In genomic region chr12:123485756-123486155, GRCh38 we compare ENCODE assay signal across 27 cellular contexts.
"Had no signal": no experiment of that assay in that cellular context is flagged by ENCODE, and none has a peak within 500 bp of the region (broad histone marks: within the 10 kb centered on the region; RNA-seq: fewer than 3 reads in every experiment).

No MANE protein-coding gene starts in this region.

- H3K27ac Mint-ChIP-seq: activated naive CD4-positive, alpha-beta T cell treated with anti-CD3 and anti-CD28 coated beads, Interleukin-2, amount 10 ng/mL, durations not matched to agents 7 days and 5 days; activated naive CD8-positive, alpha-beta T cell treated with anti-CD3 and anti-CD28 coated beads, Interleukin-2, amount 50 U/mL, for 24 hours; activated T-cell treated with anti-CD3 and anti-CD28 coated beads, Interleukin-2, amount 50 U/mL, for 24 hours; natural killer cell treated with Interleukin-12 subunit alpha and Interleukin-12 subunit beta and Interleukin-15 and Interleukin-18, amount 100 ng/mL, for 72 hours; T-helper 1 cell treated with Interleukin-12 subunit alpha and Interleukin-12 subunit beta and Interleukin-4 antibody, amounts not matched to agents 30 μg/mL and 1 μg/mL, for 36 hours had no signal

- H3K9me3 Mint-ChIP-seq: activated naive CD4-positive, alpha-beta T cell treated with anti-CD3 and anti-CD28 coated beads, Interleukin-2, amount 10 ng/mL, durations not matched to agents 7 days and 5 days; activated naive CD8-positive, alpha-beta T cell treated with anti-CD3 and anti-CD28 coated beads, Interleukin-2, amount 50 U/mL, for 24 hours; activated T-cell treated with anti-CD3 and anti-CD28 coated beads, Interleukin-2, amount 50 U/mL, for 24 hours; natural killer cell treated with Interleukin-12 subunit alpha and Interleukin-12 subunit beta and Interleukin-15 and Interleukin-18, amount 100 ng/mL, for 72 hours; T-helper 1 cell treated with Interleukin-12 subunit alpha and Interleukin-12 subunit beta and Interleukin-4 antibody, amounts not matched to agents 30 μg/mL and 1 μg/mL, for 36 hours had no signal

- H3K36me3 Mint-ChIP-seq: activated naive CD4-positive, alpha-beta T cell treated with anti-CD3 and anti-CD28 coated beads, Interleukin-2, amount 10 ng/mL, durations not matched to agents 7 days and 5 days; natural killer cell treated with Interleukin-12 subunit alpha and Interleukin-12 subunit beta and Interleukin-15 and Interleukin-18, amount 100 ng/mL, for 72 hours had no signal

- H3K36me3 ChIP-seq: ovary, prostate gland, transverse colon had no signal

- H3K27me3 ChIP-seq: body of pancreas, heart right ventricle, ovary, testis, transverse colon had no signal

- H3K4me3 Mint-ChIP-seq: activated naive CD4-positive, alpha-beta T cell treated with anti-CD3 and anti-CD28 coated beads, Interleukin-2, amount 10 ng/mL, durations not matched to agents 7 days and 5 days; activated naive CD8-positive, alpha-beta T cell treated with anti-CD3 and anti-CD28 coated beads, Interleukin-2, amount 50 U/mL, for 24 hours; activated T-cell treated with anti-CD3 and anti-CD28 coated beads, Interleukin-2, amount 50 U/mL, for 24 hours; natural killer cell treated with Interleukin-12 subunit alpha and Interleukin-12 subunit beta and Interleukin-15 and Interleukin-18, amount 100 ng/mL, for 72 hours; T-helper 1 cell treated with Interleukin-12 subunit alpha and Interleukin-12 subunit beta and Interleukin-4 antibody, amounts not matched to agents 30 μg/mL and 1 μg/mL, for 36 hours had no signal

- H3K4me1 ChIP-seq: body of pancreas, lower lobe of right lung, prostate gland, testis, transverse colon had no signal

- H3K4me3 ChIP-seq: body of pancreas, heart right ventricle, lower lobe of right lung, ovary, prostate gland, testis, transverse colon had no signal

- ATAC-seq: activated naive CD8-positive, alpha-beta T cell treated with anti-CD3 and anti-CD28 coated beads, Interleukin-2, amount 50 U/mL, for 24 hours; body of pancreas; left lobe of liver; lower lobe of right lung; natural killer cell treated with Interleukin-12 subunit alpha and Interleukin-12 subunit beta and Interleukin-15 and Interleukin-18, amount 100 ng/mL, for 72 hours; right cardiac atrium had no signal

- DNase-seq: activated CD4-positive, alpha-beta T cell treated with anti-CD3 and anti-CD28 coated beads for 48 hours; activated CD4-positive, alpha-beta T cell treated with anti-CD3 and anti-CD28 coated beads, Interleukin-2, amount 50 U/mL, for 48 hours; activated CD8-positive, alpha-beta memory T cell treated with anti-CD3 and anti-CD28 coated beads for 24 hours; activated CD8-positive, alpha-beta memory T cell treated with anti-CD3 and anti-CD28 coated beads, Interleukin-2, amount 50 U/mL, for 4 hours; activated gamma-delta T cell; activated naive CD4-positive, alpha-beta T cell treated with anti-CD3 and anti-CD28 coated beads, Interleukin-2, amount 10 ng/mL, durations not matched to agents 7 days and 5 days; activated naive CD8-positive, alpha-beta T cell treated with anti-CD3 and anti-CD28 coated beads, Interleukin-2, amount 50 U/mL, for 24 hours; activated T-cell treated with anti-CD3 and anti-CD28 coated beads, Interleukin-2, amount 50 U/mL, for 24 hours; body of pancreas; cortex of kidney; heart right ventricle; kidney glomerular epithelial cell; lower lobe of right lung; mesenchymal stem cell; ovary; right cardiac atrium; stimulated activated CD4-positive, alpha-beta T cell treated with anti-CD3 and anti-CD28 coated beads, Interleukin-2, amount 100 ng/mL, for 48 hours; stimulated activated naive CD4-positive, alpha-beta T cell treated with Interleukin-2 at 50 U/mL for 16 hours; SW 1271; T-helper 9 cell; testis; transverse colon had no signal

- H3K9me3 ChIP-seq: body of pancreas, heart right ventricle, lower lobe of right lung, ovary, prostate gland, testis, transverse colon had no signal

- H3K27me3 Mint-ChIP-seq: activated naive CD8-positive, alpha-beta T cell treated with anti-CD3 and anti-CD28 coated beads, Interleukin-2, amount 50 U/mL, for 24 hours; activated T-cell treated with anti-CD3 and anti-CD28 coated beads, Interleukin-2, amount 50 U/mL, for 24 hours had no signal

- H3K27ac ChIP-seq: body of pancreas, lower lobe of right lung, ovary, prostate gland, testis, transverse colon, VCaP had no signal
